ENCODE assay signal across 28 cellular contexts in the genomic region with DNA sequence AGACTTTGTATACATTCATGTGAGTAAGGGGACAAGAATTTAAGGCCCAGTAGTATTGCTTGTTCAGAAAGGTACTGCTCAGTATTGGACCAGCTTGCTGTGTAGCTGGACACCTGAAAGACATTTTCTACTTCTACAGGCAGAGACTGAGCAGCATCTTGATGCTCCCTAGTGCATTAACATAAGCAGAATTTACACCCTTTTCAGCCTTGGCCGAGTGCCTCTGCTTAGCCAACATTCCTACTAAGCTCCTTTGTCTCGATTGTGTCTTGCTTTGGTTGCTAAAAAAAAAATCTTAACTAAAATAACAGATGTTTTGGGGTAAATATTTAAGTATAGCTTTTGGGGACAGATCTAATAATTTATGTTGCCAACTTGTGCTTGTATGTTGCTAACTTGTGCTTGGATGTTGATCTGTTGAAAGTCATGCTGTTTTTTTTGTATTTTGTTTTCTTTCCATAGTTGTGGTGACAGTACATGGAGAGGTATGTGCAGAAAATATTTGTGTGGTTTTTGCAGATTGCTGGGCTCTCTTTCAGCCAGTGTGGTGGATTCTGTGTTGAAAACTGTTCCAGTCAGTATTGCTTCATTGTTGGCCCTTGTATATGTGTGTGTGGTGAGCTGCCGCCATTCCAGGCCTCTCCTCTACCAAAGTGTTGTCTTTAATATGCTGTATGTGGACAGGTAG. TPM values are rescaled to one million over a fixed set of nuclear protein-coding genes. Genes with fewer than 3 reads are reported as not detected.
DNase-seq lines count a peak whose midpoint lies in the region; ATAC-seq and TF ChIP-seq lines count a peak whose summit lies in the region.
"Had no signal": no experiment of that assay in that cellular context is flagged by ENCODE, and none has a peak within 500 bp of the region (broad histone marks: within the 10 kb centered on the region; RNA-seq: fewer than 3 reads in every experiment).

No MANE protein-coding gene starts in this region.

- H3K4me1 ChIP-seq in IMR-90 (ENCODE audit: control insufficient read depth, insufficient read depth, low read length), result peaks cover 8% of the 10 kb centered on the region; the same call in 1 of the 2 replicates

- H3K9me1 ChIP-seq in IMR-90 (ENCODE audit: insufficient read depth, low read length), result no peaks in the 10 kb centered on the region; the same call in 1 of the 2 replicates

- peak overlapping the region; percentile 13; the same call in 1 of the 2 replicates for H3K56ac ChIP-seq in IMR-90 (ENCODE audit: extremely low read depth, insufficient read depth, low read length)

- H3K14ac ChIP-seq in IMR-90 (replicated peaks; ENCODE audit: low read depth, low read length), result no peak overlapping the region; the same call in 1 of the 2 replicates

- peak overlapping the region; percentile 70; the same call in 1 of the 2 replicates for H4K5ac ChIP-seq in IMR-90 (ENCODE audit: low read depth, low read length)

- WGBS in IMR-90 (ENCODE audit: extremely low coverage in 2 of 2, insufficient read length in 1 of 2), 2 experiments, result no CpG with 5 or more reads among the region's 3 CpGs

- H2AK5ac ChIP-seq in IMR-90 (ENCODE audit: low read depth, low read length), result peak overlapping the region; percentile 80; the same call in 1 of the 2 replicates

- no peaks in the 10 kb centered on the region for H3K36me3 Mint-ChIP-seq in neural crest cell (ENCODE audit: low read depth)
- peaks cover 24% of the 10 kb centered on the region for H3K36me3 Mint-ChIP-seq in activated CD8-positive, alpha-beta memory T cell treated with anti-CD3 and anti-CD28 coated beads, Interleukin-2, amount 10 ng/mL, durations not matched to agents 7 days and 5 days

- H2BK20ac ChIP-seq in IMR-90 (ENCODE audit: low read depth, low read length), result peak overlapping the region; percentile 86

- CTCF ChIA-PET in IMR-90 (lab: Yijun Ruan, JAX), result interaction anchor here (2.4 kb wide), 1 partner anchor 51 kb away, joined by 10 read pairs; no protein-coding TSS in a partner anchor
- CTCF ChIA-PET in activated CD8-positive, alpha-beta memory T cell treated with anti-CD3 and anti-CD28 coated beads, Interleukin-2, amount 10 ng/mL, durations not matched to agents 7 days and 5 days (lab: Charles Lee), result interaction anchor here (1.1 to 2.9 kb wide), 2 partner anchors 9 to 50 kb away, joined by 4 to 17 read pairs; no protein-coding TSS in a partner anchor

- in situ Hi-C loops in IMR-90 (cut with MboI; ENCODE audit: low sequenced_read_pairs), result loop anchor here (10.0 kb wide), 2 partner anchors 135 to 1055 kb away; no protein-coding TSS in a partner anchor

- H2BK120ac ChIP-seq in IMR-90 (ENCODE audit: low read depth, low read length), result peak overlapping the region; percentile 90

- H3K27me3 Mint-ChIP-seq in neural crest cell (ENCODE audit: low read depth), result no peaks in the 10 kb centered on the region
- no peaks in the 10 kb centered on the region for H3K27me3 Mint-ChIP-seq in activated CD8-positive, alpha-beta memory T cell treated with anti-CD3 and anti-CD28 coated beads, Interleukin-2, amount 10 ng/mL, durations not matched to agents 7 days and 5 days

- no peaks in the 10 kb centered on the region for H3K9me3 ChIP-seq in IMR-90 (ENCODE audit: control insufficient read depth, insufficient read depth, low read length)
- H3K9me3 ChIP-seq: breast epithelium, esophagus muscularis mucosa, HAP-1, thyroid gland had no signal

- no peak overlapping the region for H2AK9ac ChIP-seq in IMR-90 (replicated peaks; ENCODE audit: low read depth, low read length, poor library complexity)

- peaks cover 25% of the 10 kb centered on the region for H3K4me1 Mint-ChIP-seq in neural crest cell
- peaks cover 29% of the 10 kb centered on the region for H3K4me1 Mint-ChIP-seq in activated CD8-positive, alpha-beta memory T cell treated with anti-CD3 and anti-CD28 coated beads, Interleukin-2, amount 10 ng/mL, durations not matched to agents 7 days and 5 days

- dilution Hi-C loops in IMR-90 (cut with HindIII; ENCODE audit: low sequenced_read_pairs, unreplicated experiment), result no loop called here

- H3K23ac ChIP-seq in IMR-90 (ENCODE audit: low read depth, low read length), result peak overlapping the region; percentile 72

- no TSS peak for BruUV-seq in IMR-90 (replicated peaks; lab: Mats Ljungman, UMichigan)

- peak overlapping the region in 1 of 2 experiments; percentile 61; a peak in 2 of 4 replicates for H4K8ac ChIP-seq in IMR-90 (ENCODE audit: low read depth in 2 of 2, low read length in 2 of 2)

- peaks cover 12% of the 10 kb centered on the region for H3K36me3 ChIP-seq in IMR-90 (ENCODE audit: control insufficient read depth, insufficient read depth, low read length)
- H3K36me3 ChIP-seq: breast epithelium, neural progenitor cell had no signal

- peak overlapping the region; percentile 12; the same call in 1 of the 3 replicates for H2BK15ac ChIP-seq in IMR-90 (ENCODE audit: low read depth, low read length)

- H4K91ac ChIP-seq in IMR-90 (ENCODE audit: insufficient read depth, low read depth, low read length), result peak overlapping the region; percentile 78; the same call in 1 of the 2 replicates

- TF ChIP-seq POLR2A in IMR-90 (IDR thresholded peaks at IDR 0.05; ENCODE audit: low read depth, low read length), result no peak

- H3K27ac ChIP-seq in IMR-90 (ENCODE audit: insufficient read depth, low read length), result peak overlapping the region; percentile 67; the same call in 1 of the 2 replicates
- H3K27ac ChIP-seq: dorsolateral prefrontal cortex, esophagus muscularis mucosa, hepatocyte, neural progenitor cell, thyroid gland had no signal

- peaks cover 24 to 52% of the 10 kb centered on the region in 2 experiments for H3K79me1 ChIP-seq in IMR-90 (ENCODE audit: low read depth in 1 of 2, low read length in 2 of 2)

- H3K4ac ChIP-seq in IMR-90 (ENCODE audit: low read depth, low read length), result peak overlapping the region; percentile 84

- peak overlapping the region; percentile 16; the same call in 1 of the 2 replicates for H3K4me2 ChIP-seq in IMR-90 (ENCODE audit: low read depth, low read length)
- H3K4me2 ChIP-seq: hepatocyte, neural progenitor cell had no signal

- peak overlapping the region; percentile 76; the same call in 1 of the 2 replicates for H3K18ac ChIP-seq in IMR-90 (ENCODE audit: low read depth, low read length)

- no peak overlapping the region for H3K9ac ChIP-seq in IMR-90 (ENCODE audit: low read depth, low read length)
- H3K9ac ChIP-seq: neural progenitor cell had no signal

- H2AFZ ChIP-seq in IMR-90 (replicated peaks; ENCODE audit: low read length, poor library complexity), result no peak overlapping the region
- H2AFZ ChIP-seq: hepatocyte, neural progenitor cell had no signal

- H3K4me3 ChIP-seq in IMR-90 (ENCODE audit: insufficient read depth, low read depth, low read length), result no peak overlapping the region
- H3K4me3 ChIP-seq: breast epithelium, dorsolateral prefrontal cortex, esophagus muscularis mucosa, HAP-1, hepatocyte, neural progenitor cell, thyroid gland had no signal

- intact Hi-C loops in IMR-90 (cut with micrococcal nuclease), result loop anchor here (10.0 kb wide), 2 partner anchors 325 to 355 kb away; partner anchors contain the start of genes ALG9, CFAP68 and FDXACB1

- no peaks in the 10 kb centered on the region for H3K9me3 Mint-ChIP-seq in neural crest cell
- H3K9me3 Mint-ChIP-seq in activated CD8-positive, alpha-beta memory T cell treated with anti-CD3 and anti-CD28 coated beads, Interleukin-2, amount 10 ng/mL, durations not matched to agents 7 days and 5 days (ENCODE audit: low read depth), result no peaks in the 10 kb centered on the region
- H3K9me3 Mint-ChIP-seq: activated CD8-positive, alpha-beta T cell treated with anti-CD3 and anti-CD28 coated beads for 36 hours; activated naive CD4-positive, alpha-beta T cell treated with anti-CD3 and anti-CD28 coated beads, Interleukin-2, amount 50 U/mL, for 72 hours; activated T-cell treated with anti-CD3 and anti-CD28 coated beads, Interleukin-2, amount 50 U/mL, for 72 hours; neural progenitor cell; stimulated activated effector memory CD8-positive, alpha-beta T cell treated with anti-CD3 and anti-CD28 coated beads, Interleukin-12 subunit alpha, Interleukin-12 subunit beta, amount 100 ng/mL, for 72 hours; T-helper 1 cell treated with Interleukin-12 subunit alpha and Interleukin-12 subunit beta and Interleukin-4 antibody, amounts not matched to agents 30 μg/mL and 1 μg/mL, for 36 hours had no signal

- TF ChIP-seq CTCF in IMR-90 (conservative IDR thresholded peaks at IDR 0.05; ENCODE audit: low read depth, low read length) (no peak), neural crest cell (conservative IDR thresholded peaks at IDR 0.05) (no peak)

- no peak for TF ChIP-seq RAD21 in IMR-90 (IDR thresholded peaks at IDR 0.05; ENCODE audit: low read length)

- DNase-seq in AG08396 (ENCODE audit: low spot score), result peak; percentile 72
- DNase-seq in IMR-90, result peak; percentile 86
- peak; percentile 38 for DNase-seq in epidermal melanocyte (ENCODE audit: insufficient read length, low spot score)
- no peak for DNase-seq in neural crest cell (ENCODE audit: low read depth, low spot score)
- no peak for DNase-seq in T-helper 9 cell
- DNase-seq in activated CD8-positive, alpha-beta memory T cell treated with anti-CD3 and anti-CD28 coated beads, Interleukin-2, amount 10 ng/mL, durations not matched to agents 7 days and 5 days, result no peak
- no peak for DNase-seq in NCI-H2227 (lab: John Stamatoyannopoulos, UW; ENCODE audit: unreplicated experiment)
- no peak for DNase-seq in middle frontal gyrus (ENCODE audit: extremely low spot score, low spot score)
- DNase-seq: activated CD8-positive, alpha-beta T cell treated with anti-CD3 and anti-CD28 coated beads for 36 hours; activated T-cell treated with anti-CD3 and anti-CD28 coated beads, Interleukin-2, amount 50 U/mL, for 72 hours; dorsolateral prefrontal cortex; NCI-H1105 treated with DMSO at 0.1 percent for 48 hours; NCI-H526; SHP77 treated with DMSO at 0.1 percent for 48 hours; stimulated activated CD4-positive, alpha-beta T cell treated with anti-CD3 and anti-CD28 coated beads, Interleukin-15, amount 100 ng/mL, for 24 hours; thyroid gland had no signal

- H3K27ac Mint-ChIP-seq in neural crest cell (ENCODE audit: unreplicated experiment), result no peak overlapping the region
- no peak overlapping the region for H3K27ac Mint-ChIP-seq in activated CD8-positive, alpha-beta memory T cell treated with anti-CD3 and anti-CD28 coated beads, Interleukin-2, amount 10 ng/mL, durations not matched to agents 7 days and 5 days
- H3K27ac Mint-ChIP-seq: activated CD8-positive, alpha-beta T cell treated with anti-CD3 and anti-CD28 coated beads for 36 hours; activated naive CD4-positive, alpha-beta T cell treated with anti-CD3 and anti-CD28 coated beads, Interleukin-2, amount 50 U/mL, for 72 hours; activated T-cell treated with anti-CD3 and anti-CD28 coated beads, Interleukin-2, amount 50 U/mL, for 72 hours; neural progenitor cell; stimulated activated effector memory CD8-positive, alpha-beta T cell treated with anti-CD3 and anti-CD28 coated beads, Interleukin-12 subunit alpha, Interleukin-12 subunit beta, amount 100 ng/mL, for 72 hours; T-helper 1 cell treated with Interleukin-12 subunit alpha and Interleukin-12 subunit beta and Interleukin-4 antibody, amounts not matched to agents 30 μg/mL and 1 μg/mL, for 36 hours had no signal

- peak overlapping the region; percentile 15 for H3K4me3 Mint-ChIP-seq in neural crest cell
- no peak overlapping the region for H3K4me3 Mint-ChIP-seq in activated CD8-positive, alpha-beta memory T cell treated with anti-CD3 and anti-CD28 coated beads, Interleukin-2, amount 10 ng/mL, durations not matched to agents 7 days and 5 days
- H3K4me3 Mint-ChIP-seq: activated CD8-positive, alpha-beta T cell treated with anti-CD3 and anti-CD28 coated beads for 36 hours; activated T-cell treated with anti-CD3 and anti-CD28 coated beads, Interleukin-2, amount 50 U/mL, for 72 hours; neural progenitor cell; stimulated activated effector memory CD8-positive, alpha-beta T cell treated with anti-CD3 and anti-CD28 coated beads, Interleukin-12 subunit alpha, Interleukin-12 subunit beta, amount 100 ng/mL, for 72 hours; T-helper 1 cell treated with Interleukin-12 subunit alpha and Interleukin-12 subunit beta and Interleukin-4 antibody, amounts not matched to agents 30 μg/mL and 1 μg/mL, for 36 hours had no signal

- ATAC-seq in IMR-90 (ENCODE audit: low read depth), result peak; percentile 22
- no peak for ATAC-seq in activated CD8-positive, alpha-beta memory T cell treated with anti-CD3 and anti-CD28 coated beads, Interleukin-2, amount 10 ng/mL, durations not matched to agents 7 days and 5 days
- ATAC-seq: activated CD8-positive, alpha-beta T cell treated with anti-CD3 and anti-CD28 coated beads for 36 hours; activated naive CD4-positive, alpha-beta T cell treated with anti-CD3 and anti-CD28 coated beads, Interleukin-2, amount 50 U/mL, for 72 hours; activated T-cell treated with anti-CD3 and anti-CD28 coated beads, Interleukin-2, amount 50 U/mL, for 72 hours; stimulated activated effector memory CD8-positive, alpha-beta T cell treated with anti-CD3 and anti-CD28 coated beads, Interleukin-12 subunit alpha, Interleukin-12 subunit beta, amount 100 ng/mL, for 72 hours had no signal

- peak overlapping the region; percentile 80 for H2BK5ac ChIP-seq in IMR-90 (ENCODE audit: low read depth, low read length, poor library complexity, severe bottlenecking)

- H3K27me3 ChIP-seq in IMR-90 (ENCODE audit: control insufficient read depth, insufficient read depth, low read length), result no peaks in the 10 kb centered on the region
- H3K27me3 ChIP-seq: breast epithelium, dorsolateral prefrontal cortex, esophagus muscularis mucosa, hepatocyte, neural progenitor cell, thyroid gland had no signal

- peaks cover 6% of the 10 kb centered on the region; the same call in 1 of the 2 replicates for H4K20me1 ChIP-seq in IMR-90 (ENCODE audit: insufficient read depth, low read length)

- POLR2A ChIA-PET in IMR-90 (lab: Charles Lee; ENCODE audit: unreplicated experiment), result interaction anchor here (0.9 kb wide), 1 partner anchor 50 kb away, joined by 3 read pairs; no protein-coding TSS in a partner anchor

RNA-seq across cellular contexts. Expression of gene PTS, which starts 3.7 kb away (rescaled TPM):
- total RNA-seq in IMR-90 (2012; rRNA removed) (21.0 and 63.6 TPM in 2 replicates), neural crest cell (39.7 and 40.1 TPM in 2 replicates)
- polyA plus RNA-seq in IMR-90 (2012; rRNA removed), result 50.7 and 51.8 TPM in 2 replicates
- 17.3 and 17.8 TPM in 2 replicates for polyA plus RNA-seq in IMR-90 (2012; cell fraction: cytosol; rRNA removed)
- 8.7 and 72.6 TPM in 2 replicates for polyA plus RNA-seq in IMR-90 (2012; cell fraction: nucleus; rRNA removed; ENCODE audit: low replicate concordance)
- 10 to 100 TPM; 18.0 to 18.9 TPM for total RNA-seq in activated CD8-positive, alpha-beta memory T cell treated with anti-CD3 and anti-CD28 coated beads, Interleukin-2, amount 10 ng/mL, durations not matched to agents 7 days and 5 days

RNA-seq across cellular contexts. Expression of gene PLET1, which starts 30.8 kb away (rescaled TPM):
- total RNA-seq in IMR-90 (2012; rRNA removed) (not detected in 2 replicates), neural crest cell (not detected in 2 replicates)
- polyA plus RNA-seq in IMR-90 (2012; rRNA removed), result not detected in 2 replicates
- not detected in 2 replicates for polyA plus RNA-seq in IMR-90 (2012; cell fraction: cytosol; rRNA removed)
- not detected in 2 replicates for polyA plus RNA-seq in IMR-90 (2012; cell fraction: nucleus; rRNA removed; ENCODE audit: low replicate concordance)
- not detected for total RNA-seq in activated CD8-positive, alpha-beta memory T cell treated with anti-CD3 and anti-CD28 coated beads, Interleukin-2, amount 10 ng/mL, durations not matched to agents 7 days and 5 days
- total RNA-seq: A673; activated CD8-positive, alpha-beta T cell treated with anti-CD3 and anti-CD28 coated beads for 36 hours; activated naive CD4-positive, alpha-beta T cell treated with anti-CD3 and anti-CD28 coated beads, Interleukin-2, amount 50 U/mL, for 72 hours; activated T-cell treated with anti-CD3 and anti-CD28 coated beads, Interleukin-2, amount 50 U/mL, for 72 hours; breast epithelium; Daoy; dorsolateral prefrontal cortex; esophagus muscularis mucosa; hepatocyte; HT-29; thyroid gland had no signal
- polyA plus RNA-seq: hepatocyte, keratinocyte had no signal

RNA-seq across cellular contexts. Expression of gene BCO2, which starts 54.6 kb away (rescaled TPM):
- total RNA-seq in IMR-90 (2012; rRNA removed) (0.18 and 0.83 TPM in 2 replicates), neural crest cell (1.0 and 1.5 TPM in 2 replicates)
- 0.20 and 0.68 TPM in 2 replicates for polyA plus RNA-seq in IMR-90 (2012; rRNA removed)
- polyA plus RNA-seq in IMR-90 (2012; cell fraction: cytosol; rRNA removed), result 0.03 and 0.04 TPM in 2 replicates
- 0.32 and 4.6 TPM in 2 replicates for polyA plus RNA-seq in IMR-90 (2012; cell fraction: nucleus; rRNA removed; ENCODE audit: low replicate concordance)
- total RNA-seq in activated CD8-positive, alpha-beta memory T cell treated with anti-CD3 and anti-CD28 coated beads, Interleukin-2, amount 10 ng/mL, durations not matched to agents 7 days and 5 days, result 1 to 10 TPM; 1.3 to 2.3 TPM

Comparison
In these comparisons a context has a peak if more than half of its experiments do, and no peak if none do; other contexts are left out.
1. DNase-seq: peak in AG08396 (single experiment), IMR-90 (single experiment) and epidermal melanocyte (single experiment); none in neural crest cell (single experiment), T-helper 9 cell (single experiment), activated CD8-positive, alpha-beta memory T cell treated with anti-CD3 and anti-CD28 coated beads, Interleukin-2, amount 10 ng/mL, durations not matched to agents 7 days and 5 days (single experiment), NCI-H2227 (single experiment) and middle frontal gyrus (single experiment).